1 cellular context compared by ENCODE assay signal in genomic region chr19:36140289-36141038, GRCh38.
A peak's percentile ranks its signal among the peaks of the same experiment; 100 is the strongest.
TF ChIP-seq lines count a peak whose summit lies in the region.

No MANE protein-coding gene starts in this region.

TF ChIP-seq in GM12878, 131 proteins besides CTCF, POLR2A, EP300 and RAD21:
- TF ChIP-seq IRF4 (IDR thresholded peaks at IDR 0.05; ENCODE audit: low read depth, low read length) (no peak), TCF12 (IDR thresholded peaks at IDR 0.05; ENCODE audit: low read depth, low read length) (0 out of 2 replicates have a peak, but pooled peaks have one; percentile 17)
TF ChIP-seq in GM12878: peak in this region for 1.
